In the genomic region with DNA sequence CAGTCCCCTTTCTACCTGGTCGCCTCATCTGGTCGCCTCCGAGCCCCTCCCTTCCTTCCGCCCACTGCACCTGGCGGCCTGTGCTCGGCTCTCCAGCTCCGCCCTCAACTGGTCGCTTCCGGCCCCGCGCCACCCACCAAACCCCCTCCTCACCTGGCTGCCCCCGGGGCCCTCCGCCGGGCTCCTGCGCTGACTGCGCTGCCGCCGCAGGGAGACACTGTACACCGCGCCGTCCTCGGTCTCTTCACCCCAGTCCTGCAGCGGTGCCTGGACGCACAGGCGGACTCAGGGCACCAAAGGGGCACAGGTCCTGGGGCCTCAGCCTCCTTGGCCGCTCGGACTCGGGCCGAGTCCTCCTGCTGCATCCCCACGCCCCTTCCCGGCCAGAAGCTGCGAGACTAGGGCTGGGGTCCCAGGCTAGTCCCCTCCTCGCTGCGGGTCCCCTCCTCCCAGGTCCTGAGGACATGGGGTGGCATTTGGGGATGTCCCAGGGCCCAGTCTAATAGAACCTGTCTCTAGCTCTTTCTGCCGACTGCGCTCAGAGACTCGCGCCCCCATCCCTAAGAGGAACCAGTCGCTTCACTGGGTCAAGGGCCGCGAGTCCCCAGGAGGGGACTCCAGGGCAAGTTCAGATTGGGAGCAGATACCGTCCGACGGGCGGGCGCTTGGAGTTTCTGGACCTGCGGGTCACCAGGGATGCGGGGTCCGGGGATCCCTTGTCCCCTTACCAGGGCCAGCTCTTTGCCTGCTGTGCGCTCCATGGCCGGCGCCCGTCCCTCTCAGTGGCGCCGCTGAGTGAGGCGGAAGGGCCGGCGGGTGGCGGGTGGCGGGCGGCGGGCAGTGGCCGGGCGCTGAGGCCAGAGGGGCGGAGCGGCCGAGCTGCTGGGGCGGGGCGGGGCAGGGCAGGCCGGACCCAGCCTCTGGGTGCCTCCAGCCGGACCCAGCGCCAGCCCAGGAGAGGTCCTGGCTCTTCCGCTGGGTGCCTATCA, we compare ENCODE assay signal across 8 cellular contexts. TPM values are rescaled to one million over a fixed set of nuclear protein-coding genes. Genes with fewer than 3 reads are reported as not detected.
DNase-seq lines count a peak whose midpoint lies in the region; ATAC-seq, FAIRE-seq and TF ChIP-seq lines count a peak whose summit lies in the region.

A gene with protein sequence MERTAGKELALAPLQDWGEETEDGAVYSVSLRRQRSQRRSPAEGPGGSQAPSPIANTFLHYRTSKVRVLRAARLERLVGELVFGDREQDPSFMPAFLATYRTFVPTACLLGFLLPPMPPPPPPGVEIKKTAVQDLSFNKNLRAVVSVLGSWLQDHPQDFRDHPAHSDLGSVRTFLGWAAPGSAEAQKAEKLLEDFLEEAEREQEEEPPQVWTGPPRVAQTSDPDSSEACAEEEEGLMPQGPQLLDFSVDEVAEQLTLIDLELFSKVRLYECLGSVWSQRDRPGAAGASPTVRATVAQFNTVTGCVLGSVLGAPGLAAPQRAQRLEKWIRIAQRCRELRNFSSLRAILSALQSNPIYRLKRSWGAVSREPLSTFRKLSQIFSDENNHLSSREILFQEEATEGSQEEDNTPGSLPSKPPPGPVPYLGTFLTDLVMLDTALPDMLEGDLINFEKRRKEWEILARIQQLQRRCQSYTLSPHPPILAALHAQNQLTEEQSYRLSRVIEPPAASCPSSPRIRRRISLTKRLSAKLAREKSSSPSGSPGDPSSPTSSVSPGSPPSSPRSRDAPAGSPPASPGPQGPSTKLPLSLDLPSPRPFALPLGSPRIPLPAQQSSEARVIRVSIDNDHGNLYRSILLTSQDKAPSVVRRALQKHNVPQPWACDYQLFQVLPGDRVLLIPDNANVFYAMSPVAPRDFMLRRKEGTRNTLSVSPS (minus strand): TSS at position 797 of the 989 bp plus-strand sequence. CDS start 36 bp downstream, at position 761.

- DNase-seq in GM13977 (ENCODE audit: low spot score): peak; percentile 42
- no peak for DNase-seq in NT2/D1 (ENCODE audit: low read depth, low spot score)
- DNase-seq in pancreas: peak; percentile 60 to 86 (median 67)
- DNase-seq in BE2C: no peak
- DNase-seq in activated gamma-delta T cell treated with Interleukin-2 at 50 U/mL for 16 hours: no peak

- TF ChIP-seq CTCF in GM13977 (IDR thresholded peaks at IDR 0.05; ENCODE audit: extremely low read depth, insufficient read depth, missing control alignments) (no peak), gastroesophageal sphincter (IDR thresholded peaks at IDR 0.05) (no peak), pancreas (IDR thresholded peaks at IDR 0.05) (no peak), BE2C (IDR thresholded peaks at IDR 0.05; ENCODE audit: low read depth, low read length) (no peak)

- no peak for FAIRE-seq in pancreas (lab: Jason Lieb, UNC)

- TF ChIP-seq EP300 in gastroesophageal sphincter (IDR thresholded peaks at IDR 0.05): no peak

- 1 to 25% methylated on average over 2 to 12 of the region's 73 CpGs for WGBS in gastroesophageal sphincter (ENCODE audit: low coverage in 1 of 2), 2 donors
- 1% methylated on average over 71 to 73 of the region's 73 CpGs for WGBS in pancreas, 2 donors

- in situ Hi-C loops in GM13977 (cut with MboI; ENCODE audit: low pct_unique_long_range_greater_than_20kb, low sequenced_read_pairs, unreplicated experiment): no loop called here

- TF ChIP-seq POLR2A in gastroesophageal sphincter (IDR thresholded peaks at IDR 0.05): no peak

- H3K27ac ChIP-seq in gastroesophageal sphincter: peak within 1 kb of the TSS in 2 of 4 donors; percentile 13 to 51
- peak within 1 kb of the TSS; percentile 73 to 88 (median 76) for H3K27ac ChIP-seq in pancreas

- intact Hi-C loops in pancreas (cut with DNase I): no loop called here

- ATAC-seq in gastroesophageal sphincter (peak; percentile 37), pancreas (peak; percentile 71 to 81 (median 77)), HG03196 (IDR thresholded peaks at IDR 0.05; ENCODE audit: unreplicated experiment) (no peak), GM18870 (IDR thresholded peaks at IDR 0.05; ENCODE audit: unreplicated experiment) (no peak)

- H3K4me1 ChIP-seq in NT2/D1 (ENCODE audit: insufficient read depth, insufficient read length) (peaks cover 15% of the 10 kb centered on the region), gastroesophageal sphincter (peaks cover 0 to 53% (median 31%) of the 10 kb centered on the region in 3 donors), pancreas (peaks cover 0 to 6% (median 0%) of the 10 kb centered on the region in 3 donors), BE2C (no peaks in the 10 kb centered on the region)

- peak within 1 kb of the TSS; percentile 55 for H3K4me3 ChIP-seq in NT2/D1 (ENCODE audit: insufficient read length, low read depth)
- peak within 1 kb of the TSS; percentile 5 to 49 for H3K4me3 ChIP-seq in gastroesophageal sphincter
- H3K4me3 ChIP-seq in pancreas: peak within 1 kb of the TSS; percentile 27 to 76 (median 64)
- H3K4me3 ChIP-seq in BE2C (ENCODE audit: low read depth, low read length): no peak within 1 kb of the TSS

- peak within 1 kb of the TSS; percentile 82 for H3K9ac ChIP-seq in NT2/D1 (ENCODE audit: insufficient read length, low read depth)

- peaks cover 67% of the 10 kb centered on the region for H3K27me3 ChIP-seq in NT2/D1 (ENCODE audit: insufficient read depth, insufficient read length)
- peaks cover 87% of the 10 kb centered on the region for H3K27me3 ChIP-seq in gastroesophageal sphincter
- H3K27me3 ChIP-seq in pancreas: no peaks in the 10 kb centered on the region
- peaks cover 61% of the 10 kb centered on the region for H3K27me3 ChIP-seq in BE2C

- H3K9me3 ChIP-seq in NT2/D1 (ENCODE audit: insufficient read depth, low read length) (no peaks in the 10 kb centered on the region), gastroesophageal sphincter (no peaks in the 10 kb centered on the region), pancreas (no peaks in the 10 kb centered on the region), BE2C (no peaks in the 10 kb centered on the region)

- no peaks in the 10 kb centered on the region for H3K36me3 ChIP-seq in NT2/D1 (ENCODE audit: insufficient read depth, insufficient read length, low read length)
- H3K36me3 ChIP-seq in gastroesophageal sphincter: no peaks in the 10 kb centered on the region
- H3K36me3 ChIP-seq in pancreas: no peaks in the 10 kb centered on the region
- no peaks in the 10 kb centered on the region for H3K36me3 ChIP-seq in BE2C

RNA-seq across cellular contexts. Expression of the gene that starts here (rescaled TPM):
- total RNA-seq in gastroesophageal sphincter: 1 to 10 TPM in 2 of 4 donors, under 1 TPM in 2; 0.25 to 3.7 (median 1.3) TPM
- total RNA-seq in pancreas: 10 to 100 TPM; 22.3 to 71.1 (median 33.7) TPM
- 100 to 1,000 TPM; 152 to 170 TPM for polyA plus RNA-seq in pancreas
- polyA plus RNA-seq in BE2C (2012; ENCODE audit: insufficient read depth, insufficient read length, low read depth): not detected

Comparison
In these comparisons a context has a peak if more than half of its experiments do, and no peak if none do; other contexts are left out.
1. RNA of the gene that starts here (total RNA-seq): 22.3 to 71.1 TPM in pancreas; 0.25 to 3.7 TPM in gastroesophageal sphincter; every median in the first group is over 4 times any median in the second.
2. DNase-seq: peak in GM13977 (single experiment) and pancreas (6 of 6); none in NT2/D1 (single experiment), BE2C (single experiment) and activated gamma-delta T cell treated with Interleukin-2 at 50 U/mL for 16 hours (single experiment).
3. ATAC-seq: peak in gastroesophageal sphincter (single experiment) and pancreas (4 of 4); none in HG03196 (single experiment) and GM18870 (single experiment).